ENCODE assay signal across 2 cellular contexts in the genomic region with DNA sequence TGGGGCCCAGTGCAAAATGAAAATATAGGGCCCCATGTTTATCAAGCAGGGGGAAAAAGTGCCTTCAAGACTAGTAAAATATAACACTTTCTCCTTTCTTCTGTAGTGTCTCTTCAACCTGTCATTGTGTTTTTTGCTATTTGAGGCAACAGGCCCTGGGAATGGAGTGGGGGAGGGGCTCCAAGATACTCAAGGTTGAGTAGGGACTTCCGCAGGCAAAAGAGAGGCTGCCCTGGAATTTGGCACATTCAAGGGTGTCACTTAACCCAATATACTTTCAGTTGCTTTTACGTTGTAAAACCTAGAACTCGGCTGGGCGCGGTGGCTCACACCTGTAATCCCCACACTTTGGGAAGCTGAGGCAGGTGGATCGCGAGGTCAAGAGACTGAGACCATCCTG.
TF ChIP-seq lines count a peak whose summit lies in the region.

No MANE protein-coding gene starts in this region.

TF ChIP-seq in WTC11, 78 proteins besides CTCF, POLR2A, EP300 and RAD21:
- TF ChIP-seq ZNF263 (CRISPR knock-in tag; IDR thresholded peaks at IDR 0.05; ENCODE audit: low read depth) (no peak), JUN (CRISPR knock-in tag; IDR thresholded peaks at IDR 0.05) (no peak), ZBTB21 (CRISPR knock-in tag; IDR thresholded peaks at IDR 0.05; ENCODE audit: borderline replicate concordance) (no peak), CBFB (CRISPR knock-in tag; IDR thresholded peaks at IDR 0.05; ENCODE audit: low read depth) (no peak), ZNF138 (CRISPR knock-in tag; conservative IDR thresholded peaks at IDR 0.05) (no peak), SMAD4 (CRISPR knock-in tag; IDR thresholded peaks at IDR 0.05) (no peak), ATF1 (CRISPR knock-in tag; IDR thresholded peaks at IDR 0.05) (no peak), FOXJ3 (CRISPR knock-in tag; IDR thresholded peaks at IDR 0.05; ENCODE audit: borderline replicate concordance) (no peak), NR3C1 (CRISPR knock-in tag; conservative IDR thresholded peaks at IDR 0.05; ENCODE audit: low read depth) (no peak), NFE2L1 (CRISPR knock-in tag; IDR thresholded peaks at IDR 0.05) (no peak), ZNF219 (CRISPR knock-in tag; IDR thresholded peaks at IDR 0.05; ENCODE audit: borderline replicate concordance) (no peak), RELA (CRISPR knock-in tag; IDR thresholded peaks at IDR 0.05; ENCODE audit: borderline replicate concordance) (no peak), IRF1 (CRISPR knock-in tag; IDR thresholded peaks at IDR 0.05) (no peak), ZNF416 (CRISPR knock-in tag; IDR thresholded peaks at IDR 0.05) (no peak), ETV6 (CRISPR knock-in tag; IDR thresholded peaks at IDR 0.05) (no peak), HMGA2 (CRISPR knock-in tag; IDR thresholded peaks at IDR 0.05) (no peak), GRHL2 (CRISPR knock-in tag; IDR thresholded peaks at IDR 0.05; ENCODE audit: insufficient replicate concordance, severe bottlenecking) (no peak)
- TF ChIP-seq, protein P1, sequence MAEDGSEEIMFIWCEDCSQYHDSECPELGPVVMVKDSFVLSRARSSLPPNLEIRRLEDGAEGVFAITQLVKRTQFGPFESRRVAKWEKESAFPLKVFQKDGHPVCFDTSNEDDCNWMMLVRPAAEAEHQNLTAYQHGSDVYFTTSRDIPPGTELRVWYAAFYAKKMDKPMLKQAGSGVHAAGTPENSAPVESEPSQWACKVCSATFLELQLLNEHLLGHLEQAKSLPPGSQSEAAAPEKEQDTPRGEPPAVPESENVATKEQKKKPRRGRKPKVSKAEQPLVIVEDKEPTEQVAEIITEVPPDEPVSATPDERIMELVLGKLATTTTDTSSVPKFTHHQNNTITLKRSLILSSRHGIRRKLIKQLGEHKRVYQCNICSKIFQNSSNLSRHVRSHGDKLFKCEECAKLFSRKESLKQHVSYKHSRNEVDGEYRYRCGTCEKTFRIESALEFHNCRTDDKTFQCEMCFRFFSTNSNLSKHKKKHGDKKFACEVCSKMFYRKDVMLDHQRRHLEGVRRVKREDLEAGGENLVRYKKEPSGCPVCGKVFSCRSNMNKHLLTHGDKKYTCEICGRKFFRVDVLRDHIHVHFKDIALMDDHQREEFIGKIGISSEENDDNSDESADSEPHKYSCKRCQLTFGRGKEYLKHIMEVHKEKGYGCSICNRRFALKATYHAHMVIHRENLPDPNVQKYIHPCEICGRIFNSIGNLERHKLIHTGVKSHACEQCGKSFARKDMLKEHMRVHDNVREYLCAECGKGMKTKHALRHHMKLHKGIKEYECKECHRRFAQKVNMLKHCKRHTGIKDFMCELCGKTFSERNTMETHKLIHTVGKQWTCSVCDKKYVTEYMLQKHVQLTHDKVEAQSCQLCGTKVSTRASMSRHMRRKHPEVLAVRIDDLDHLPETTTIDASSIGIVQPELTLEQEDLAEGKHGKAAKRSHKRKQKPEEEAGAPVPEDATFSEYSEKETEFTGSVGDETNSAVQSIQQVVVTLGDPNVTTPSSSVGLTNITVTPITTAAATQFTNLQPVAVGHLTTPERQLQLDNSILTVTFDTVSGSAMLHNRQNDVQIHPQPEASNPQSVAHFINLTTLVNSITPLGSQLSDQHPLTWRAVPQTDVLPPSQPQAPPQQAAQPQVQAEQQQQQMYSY (CRISPR knock-in tag; IDR thresholded peaks at IDR 0.05): no peak
- TF ChIP-seq, protein P2, sequence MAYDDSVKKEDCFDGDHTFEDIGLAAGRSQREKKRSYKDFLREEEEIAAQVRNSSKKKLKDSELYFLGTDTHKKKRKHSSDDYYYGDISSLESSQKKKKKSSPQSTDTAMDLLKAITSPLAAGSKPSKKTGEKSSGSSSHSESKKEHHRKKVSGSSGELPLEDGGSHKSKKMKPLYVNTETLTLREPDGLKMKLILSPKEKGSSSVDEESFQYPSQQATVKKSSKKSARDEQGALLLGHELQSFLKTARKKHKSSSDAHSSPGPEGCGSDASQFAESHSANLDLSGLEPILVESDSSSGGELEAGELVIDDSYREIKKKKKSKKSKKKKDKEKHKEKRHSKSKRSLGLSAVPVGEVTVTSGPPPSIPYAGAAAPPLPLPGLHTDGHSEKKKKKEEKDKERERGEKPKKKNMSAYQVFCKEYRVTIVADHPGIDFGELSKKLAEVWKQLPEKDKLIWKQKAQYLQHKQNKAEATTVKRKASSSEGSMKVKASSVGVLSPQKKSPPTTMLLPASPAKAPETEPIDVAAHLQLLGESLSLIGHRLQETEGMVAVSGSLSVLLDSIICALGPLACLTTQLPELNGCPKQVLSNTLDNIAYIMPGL (CRISPR knock-in tag; IDR thresholded peaks at IDR 0.05): no peak

TF ChIP-seq in H1, 55 proteins besides CTCF, POLR2A, EP300 and RAD21:
- no peak for TF ChIP-seq JUN (IDR thresholded peaks at IDR 0.05; ENCODE audit: low read depth, low read length)
- TF ChIP-seq TEAD4 (IDR thresholded peaks at IDR 0.05; ENCODE audit: low read depth, low read length): 0 out of 2 replicates have a peak, but pooled peaks have one; percentile 15
